Comparison of ENCODE assay signal across 8 cellular contexts in genomic region chrX:136162827-136163427, GRCh38. TPM values are rescaled to one million over a fixed set of nuclear protein-coding genes. Genes with fewer than 3 reads are reported as not detected.
A peak's percentile ranks its signal among the peaks of the same experiment; 100 is the strongest.
DNase-seq lines count a peak whose midpoint lies in the region; ATAC-seq and TF ChIP-seq lines count a peak whose summit lies in the region.

No MANE protein-coding gene starts in this region.

- intact Hi-C loops in Calu3 (cut with micrococcal nuclease; ENCODE audit: unreplicated experiment): loop anchor here (2.0 to 10.0 kb wide), 2 partner anchors 134 to 322 kb away; partner anchors contain the start of gene BRS3
- intact Hi-C loops in prostate gland (cut with DNase I): no loop called here

- TF ChIP-seq CTCF in Calu3 (IDR thresholded peaks at IDR 0.05; ENCODE audit: unreplicated experiment): peak; percentile 52
- TF ChIP-seq CTCF in fibroblast of villous mesenchyme (IDR thresholded peaks at IDR 0.05; ENCODE audit: insufficient read depth, low read depth, low read length): peak; percentile 76
- TF ChIP-seq CTCF in prostate gland (IDR thresholded peaks at IDR 0.05): peak in 3 of 4 experiments; percentile 37 to 48 (median 46)

- no peaks in the 10 kb centered on the region for H3K4me1 ChIP-seq in prostate gland (replicated peaks)

- H3K36me3 Mint-ChIP-seq in Calu3 (ENCODE audit: insufficient read depth, unreplicated experiment): no peaks in the 10 kb centered on the region

- H3K27ac Mint-ChIP-seq in Calu3 (ENCODE audit: unreplicated experiment): no peak overlapping the region

- H3K27me3 Mint-ChIP-seq in Calu3 (ENCODE audit: unreplicated experiment): peaks cover 54% of the 10 kb centered on the region

- no peak for TF ChIP-seq POLR2A in prostate gland (IDR thresholded peaks at IDR 0.05)

- ATAC-seq in GM21717 (IDR thresholded peaks at IDR 0.05; ENCODE audit: unreplicated experiment) (peak; percentile 75), GM21447 (IDR thresholded peaks at IDR 0.05; ENCODE audit: unreplicated experiment) (no peak)

- H3K9me3 Mint-ChIP-seq in Calu3 (ENCODE audit: low read depth, unreplicated experiment): no peaks in the 10 kb centered on the region

- WGBS in prostate gland: 31% methylated on average over 7 of the region's 8 CpGs

- no peak overlapping the region for H3K4me3 ChIP-seq in fibroblast of villous mesenchyme (ENCODE audit: low read depth, low read length)
- no peak overlapping the region for H3K4me3 ChIP-seq in prostate gland

- CTCF ChIA-PET in Calu3 (lab: Charles Lee): interaction anchor here (1.0 to 1.9 kb wide), 4 partner anchors 32 to 134 kb away, joined by 3 to 36 read pairs (median 4); no protein-coding TSS in a partner anchor

- BruUV-seq in Calu3 (replicated peaks; lab: Mats Ljungman, UMichigan): no TSS peak

- no peaks in the 10 kb centered on the region for H3K27me3 ChIP-seq in prostate gland (replicated peaks; ENCODE audit: insufficient read depth)

- peaks cover 9% of the 10 kb centered on the region for H3K4me1 Mint-ChIP-seq in Calu3 (ENCODE audit: low read depth, unreplicated experiment)

- H3K9me3 ChIP-seq in prostate gland: no peaks in the 10 kb centered on the region

- DNase-seq in Calu3: peak; percentile 63
- peak; percentile 16 for DNase-seq in NCI-H524 treated with DMSO at 0.1 percent for 48 hours (lab: John Stamatoyannopoulos, UW)
- peak; percentile 16 for DNase-seq in activated T-cell treated with anti-CD3 and anti-CD28 coated beads for 4 hours
- peak; percentile 53 for DNase-seq in fibroblast of villous mesenchyme (ENCODE audit: low read depth)
- no peak for DNase-seq in prostate gland (ENCODE audit: low spot score)
- DNase-seq in foreskin melanocyte: no peak

- no peak overlapping the region for H3K4me3 Mint-ChIP-seq in Calu3 (ENCODE audit: low read depth, unreplicated experiment)

- H3K36me3 ChIP-seq in prostate gland: no peaks in the 10 kb centered on the region

- no peak overlapping the region for H3K27ac ChIP-seq in prostate gland

RNA-seq across cellular contexts. Expression of gene FHL1, which starts 15.6 kb away (rescaled TPM):
- total RNA-seq in Calu3 (2022) (0.54 and 0.73 TPM in 2 replicates), fibroblast of villous mesenchyme (69.6 and 104 TPM in 2 replicates), prostate gland (100 to 1,000 TPM; 246 to 296 TPM)

Comparison
In these comparisons a context has a peak if more than half of its experiments do, and no peak if none do; other contexts are left out.
1. DNase-seq: peak in Calu3 (single experiment), NCI-H524 treated with DMSO at 0.1 percent for 48 hours (single experiment), activated T-cell treated with anti-CD3 and anti-CD28 coated beads for 4 hours (single experiment) and fibroblast of villous mesenchyme (single experiment); none in prostate gland (single experiment) and foreskin melanocyte (single experiment).
2. RNA of gene FHL1, which starts 15.6 kb away (total RNA-seq): 246 to 296 TPM in prostate gland and 69.6 to 104 TPM in fibroblast of villous mesenchyme; 0.54 to 0.73 TPM in Calu3; every median in the first group is over 10 times any median in the second.
3. Peak in every context shown above with its lines, with median percentiles within 50 percentile points of each other: CTCF ChIP-seq.